In the genomic region with DNA sequence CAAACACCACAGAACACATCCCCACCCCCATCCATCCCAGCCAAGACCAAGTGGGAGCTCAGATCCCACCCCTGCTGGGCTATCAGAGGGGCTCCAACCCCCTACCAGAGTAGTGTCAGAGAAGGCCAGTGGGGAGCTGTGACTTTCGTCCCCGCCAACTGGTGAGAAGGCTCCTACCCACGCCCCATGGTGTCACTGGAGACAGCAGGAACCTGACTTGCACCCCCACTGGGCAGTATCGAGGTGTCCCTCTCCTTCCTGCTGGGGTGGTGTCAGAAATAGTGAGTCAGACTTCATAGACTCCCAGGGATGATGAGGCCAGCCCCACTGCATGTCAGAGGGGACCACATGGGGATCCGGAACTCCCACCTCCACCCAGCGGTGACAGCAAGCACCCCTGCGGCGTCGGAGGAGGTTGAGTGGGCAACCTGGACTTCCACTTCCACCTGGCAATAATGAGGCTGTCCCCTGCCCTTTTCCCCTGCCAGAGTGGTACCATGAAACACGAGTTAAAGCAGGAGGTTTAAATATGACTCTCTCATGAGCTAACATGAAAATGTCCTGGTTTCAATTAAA, we compare ENCODE assay signal across 2 cellular contexts.
TF ChIP-seq lines count a peak whose summit lies in the region.

No MANE protein-coding gene starts in this region.

TF ChIP-seq in GM23338, 12 proteins besides CTCF, POLR2A, EP300 and RAD21 (continued from another document):
- TF ChIP-seq, protein P1, sequence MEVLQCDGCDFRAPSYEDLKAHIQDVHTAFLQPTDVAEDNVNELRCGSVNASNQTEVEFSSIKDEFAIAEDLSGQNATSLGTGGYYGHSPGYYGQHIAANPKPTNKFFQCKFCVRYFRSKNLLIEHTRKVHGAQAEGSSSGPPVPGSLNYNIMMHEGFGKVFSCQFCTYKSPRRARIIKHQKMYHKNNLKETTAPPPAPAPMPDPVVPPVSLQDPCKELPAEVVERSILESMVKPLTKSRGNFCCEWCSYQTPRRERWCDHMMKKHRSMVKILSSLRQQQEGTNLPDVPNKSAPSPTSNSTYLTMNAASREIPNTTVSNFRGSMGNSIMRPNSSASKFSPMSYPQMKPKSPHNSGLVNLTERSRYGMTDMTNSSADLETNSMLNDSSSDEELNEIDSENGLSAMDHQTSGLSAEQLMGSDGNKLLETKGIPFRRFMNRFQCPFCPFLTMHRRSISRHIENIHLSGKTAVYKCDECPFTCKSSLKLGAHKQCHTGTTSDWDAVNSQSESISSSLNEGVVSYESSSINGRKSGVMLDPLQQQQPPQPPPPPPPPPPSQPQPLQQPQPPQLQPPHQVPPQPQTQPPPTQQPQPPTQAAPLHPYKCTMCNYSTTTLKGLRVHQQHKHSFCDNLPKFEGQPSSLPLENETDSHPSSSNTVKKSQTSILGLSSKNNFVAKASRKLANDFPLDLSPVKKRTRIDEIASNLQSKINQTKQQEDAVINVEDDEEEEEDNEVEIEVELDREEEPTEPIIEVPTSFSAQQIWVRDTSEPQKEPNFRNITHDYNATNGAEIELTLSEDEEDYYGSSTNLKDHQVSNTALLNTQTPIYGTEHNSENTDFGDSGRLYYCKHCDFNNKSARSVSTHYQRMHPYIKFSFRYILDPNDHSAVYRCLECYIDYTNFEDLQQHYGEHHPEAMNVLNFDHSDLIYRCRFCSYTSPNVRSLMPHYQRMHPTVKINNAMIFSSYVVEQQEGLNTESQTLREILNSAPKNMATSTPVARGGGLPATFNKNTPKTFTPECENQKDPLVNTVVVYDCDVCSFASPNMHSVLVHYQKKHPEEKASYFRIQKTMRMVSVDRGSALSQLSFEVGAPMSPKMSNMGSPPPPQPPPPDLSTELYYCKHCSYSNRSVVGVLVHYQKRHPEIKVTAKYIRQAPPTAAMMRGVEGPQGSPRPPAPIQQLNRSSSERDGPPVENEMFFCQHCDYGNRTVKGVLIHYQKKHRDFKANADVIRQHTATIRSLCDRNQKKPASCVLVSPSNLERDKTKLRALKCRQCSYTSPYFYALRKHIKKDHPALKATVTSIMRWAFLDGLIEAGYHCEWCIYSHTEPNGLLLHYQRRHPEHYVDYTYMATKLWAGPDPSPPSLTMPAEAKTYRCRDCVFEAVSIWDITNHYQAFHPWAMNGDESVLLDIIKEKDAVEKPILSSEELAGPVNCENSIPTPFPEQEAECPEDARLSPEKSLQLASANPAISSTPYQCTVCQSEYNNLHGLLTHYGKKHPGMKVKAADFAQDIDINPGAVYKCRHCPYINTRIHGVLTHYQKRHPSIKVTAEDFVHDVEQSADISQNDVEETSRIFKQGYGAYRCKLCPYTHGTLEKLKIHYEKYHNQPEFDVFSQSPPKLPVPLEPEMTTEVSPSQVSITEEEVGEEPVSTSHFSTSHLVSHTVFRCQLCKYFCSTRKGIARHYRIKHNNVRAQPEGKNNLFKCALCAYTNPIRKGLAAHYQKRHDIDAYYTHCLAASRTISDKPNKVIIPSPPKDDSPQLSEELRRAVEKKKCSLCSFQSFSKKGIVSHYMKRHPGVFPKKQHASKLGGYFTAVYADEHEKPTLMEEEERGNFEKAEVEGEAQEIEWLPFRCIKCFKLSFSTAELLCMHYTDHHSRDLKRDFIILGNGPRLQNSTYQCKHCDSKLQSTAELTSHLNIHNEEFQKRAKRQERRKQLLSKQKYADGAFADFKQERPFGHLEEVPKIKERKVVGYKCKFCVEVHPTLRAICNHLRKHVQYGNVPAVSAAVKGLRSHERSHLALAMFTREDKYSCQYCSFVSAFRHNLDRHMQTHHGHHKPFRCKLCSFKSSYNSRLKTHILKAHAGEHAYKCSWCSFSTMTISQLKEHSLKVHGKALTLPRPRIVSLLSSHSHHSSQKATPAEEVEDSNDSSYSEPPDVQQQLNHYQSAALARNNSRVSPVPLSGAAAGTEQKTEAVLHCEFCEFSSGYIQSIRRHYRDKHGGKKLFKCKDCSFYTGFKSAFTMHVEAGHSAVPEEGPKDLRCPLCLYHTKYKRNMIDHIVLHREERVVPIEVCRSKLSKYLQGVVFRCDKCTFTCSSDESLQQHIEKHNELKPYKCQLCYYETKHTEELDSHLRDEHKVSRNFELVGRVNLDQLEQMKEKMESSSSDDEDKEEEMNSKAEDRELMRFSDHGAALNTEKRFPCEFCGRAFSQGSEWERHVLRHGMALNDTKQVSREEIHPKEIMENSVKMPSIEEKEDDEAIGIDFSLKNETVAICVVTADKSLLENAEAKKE (CRISPR knock-in tag; IDR thresholded peaks at IDR 0.05), result no peak
- TF ChIP-seq, protein P2, sequence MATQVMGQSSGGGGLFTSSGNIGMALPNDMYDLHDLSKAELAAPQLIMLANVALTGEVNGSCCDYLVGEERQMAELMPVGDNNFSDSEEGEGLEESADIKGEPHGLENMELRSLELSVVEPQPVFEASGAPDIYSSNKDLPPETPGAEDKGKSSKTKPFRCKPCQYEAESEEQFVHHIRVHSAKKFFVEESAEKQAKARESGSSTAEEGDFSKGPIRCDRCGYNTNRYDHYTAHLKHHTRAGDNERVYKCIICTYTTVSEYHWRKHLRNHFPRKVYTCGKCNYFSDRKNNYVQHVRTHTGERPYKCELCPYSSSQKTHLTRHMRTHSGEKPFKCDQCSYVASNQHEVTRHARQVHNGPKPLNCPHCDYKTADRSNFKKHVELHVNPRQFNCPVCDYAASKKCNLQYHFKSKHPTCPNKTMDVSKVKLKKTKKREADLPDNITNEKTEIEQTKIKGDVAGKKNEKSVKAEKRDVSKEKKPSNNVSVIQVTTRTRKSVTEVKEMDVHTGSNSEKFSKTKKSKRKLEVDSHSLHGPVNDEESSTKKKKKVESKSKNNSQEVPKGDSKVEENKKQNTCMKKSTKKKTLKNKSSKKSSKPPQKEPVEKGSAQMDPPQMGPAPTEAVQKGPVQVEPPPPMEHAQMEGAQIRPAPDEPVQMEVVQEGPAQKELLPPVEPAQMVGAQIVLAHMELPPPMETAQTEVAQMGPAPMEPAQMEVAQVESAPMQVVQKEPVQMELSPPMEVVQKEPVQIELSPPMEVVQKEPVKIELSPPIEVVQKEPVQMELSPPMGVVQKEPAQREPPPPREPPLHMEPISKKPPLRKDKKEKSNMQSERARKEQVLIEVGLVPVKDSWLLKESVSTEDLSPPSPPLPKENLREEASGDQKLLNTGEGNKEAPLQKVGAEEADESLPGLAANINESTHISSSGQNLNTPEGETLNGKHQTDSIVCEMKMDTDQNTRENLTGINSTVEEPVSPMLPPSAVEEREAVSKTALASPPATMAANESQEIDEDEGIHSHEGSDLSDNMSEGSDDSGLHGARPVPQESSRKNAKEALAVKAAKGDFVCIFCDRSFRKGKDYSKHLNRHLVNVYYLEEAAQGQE (IDR thresholded peaks at IDR 0.05; ENCODE audit: unreplicated experiment), result no peak
- TF ChIP-seq EZH2 (IDR thresholded peaks at IDR 0.05; ENCODE audit: low read depth, unreplicated experiment), result no peak
- TF ChIP-seq ETS1 (IDR thresholded peaks at IDR 0.05), result no peak
- no peak for TF ChIP-seq JUNB (IDR thresholded peaks at IDR 0.05; ENCODE audit: unreplicated experiment)
- TF ChIP-seq POLR2AphosphoS5 (IDR thresholded peaks at IDR 0.05; ENCODE audit: low read depth), result no peak
- no peak for TF ChIP-seq STAT1 (IDR thresholded peaks at IDR 0.05; ENCODE audit: unreplicated experiment)
- TF ChIP-seq EZH2phosphoT487 (IDR thresholded peaks at IDR 0.05; ENCODE audit: unreplicated experiment), result no peak

TF ChIP-seq in IMR-90, 13 proteins besides CTCF, POLR2A, EP300 and RAD21 (continued from another document):
- TF ChIP-seq, protein P3, sequence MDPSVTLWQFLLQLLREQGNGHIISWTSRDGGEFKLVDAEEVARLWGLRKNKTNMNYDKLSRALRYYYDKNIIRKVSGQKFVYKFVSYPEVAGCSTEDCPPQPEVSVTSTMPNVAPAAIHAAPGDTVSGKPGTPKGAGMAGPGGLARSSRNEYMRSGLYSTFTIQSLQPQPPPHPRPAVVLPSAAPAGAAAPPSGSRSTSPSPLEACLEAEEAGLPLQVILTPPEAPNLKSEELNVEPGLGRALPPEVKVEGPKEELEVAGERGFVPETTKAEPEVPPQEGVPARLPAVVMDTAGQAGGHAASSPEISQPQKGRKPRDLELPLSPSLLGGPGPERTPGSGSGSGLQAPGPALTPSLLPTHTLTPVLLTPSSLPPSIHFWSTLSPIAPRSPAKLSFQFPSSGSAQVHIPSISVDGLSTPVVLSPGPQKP (IDR thresholded peaks at IDR 0.05; ENCODE audit: borderline replicate concordance, low read depth, low read length), result no peak
- TF ChIP-seq MXI1 (IDR thresholded peaks at IDR 0.05; ENCODE audit: borderline replicate concordance, low read depth, low read length) (no peak), CHD1 (IDR thresholded peaks at IDR 0.05; ENCODE audit: low read depth, low read length) (no peak), SMC3 (IDR thresholded peaks at IDR 0.05; ENCODE audit: low read depth, low read length) (no peak), CEBPB (IDR thresholded peaks at IDR 0.05; ENCODE audit: low read depth, low read length) (no peak), NFE2L2 (IDR thresholded peaks at IDR 0.05; ENCODE audit: low read depth, low read length) (no peak), USF2 (IDR thresholded peaks at IDR 0.05; ENCODE audit: low read depth, low read length) (no peak)
